Comparison of ENCODE assay signal across 1 cellular context in genomic region chr16:79073560-79073959, GRCh38.
TF ChIP-seq lines count a peak whose summit lies in the region.

No MANE protein-coding gene starts in this region.

TF ChIP-seq in GM23338, 12 proteins besides CTCF, POLR2A, EP300 and RAD21:
- no peak for TF ChIP-seq ZNF462 (CRISPR knock-in tag; IDR thresholded peaks at IDR 0.05)
- TF ChIP-seq, protein P1, sequence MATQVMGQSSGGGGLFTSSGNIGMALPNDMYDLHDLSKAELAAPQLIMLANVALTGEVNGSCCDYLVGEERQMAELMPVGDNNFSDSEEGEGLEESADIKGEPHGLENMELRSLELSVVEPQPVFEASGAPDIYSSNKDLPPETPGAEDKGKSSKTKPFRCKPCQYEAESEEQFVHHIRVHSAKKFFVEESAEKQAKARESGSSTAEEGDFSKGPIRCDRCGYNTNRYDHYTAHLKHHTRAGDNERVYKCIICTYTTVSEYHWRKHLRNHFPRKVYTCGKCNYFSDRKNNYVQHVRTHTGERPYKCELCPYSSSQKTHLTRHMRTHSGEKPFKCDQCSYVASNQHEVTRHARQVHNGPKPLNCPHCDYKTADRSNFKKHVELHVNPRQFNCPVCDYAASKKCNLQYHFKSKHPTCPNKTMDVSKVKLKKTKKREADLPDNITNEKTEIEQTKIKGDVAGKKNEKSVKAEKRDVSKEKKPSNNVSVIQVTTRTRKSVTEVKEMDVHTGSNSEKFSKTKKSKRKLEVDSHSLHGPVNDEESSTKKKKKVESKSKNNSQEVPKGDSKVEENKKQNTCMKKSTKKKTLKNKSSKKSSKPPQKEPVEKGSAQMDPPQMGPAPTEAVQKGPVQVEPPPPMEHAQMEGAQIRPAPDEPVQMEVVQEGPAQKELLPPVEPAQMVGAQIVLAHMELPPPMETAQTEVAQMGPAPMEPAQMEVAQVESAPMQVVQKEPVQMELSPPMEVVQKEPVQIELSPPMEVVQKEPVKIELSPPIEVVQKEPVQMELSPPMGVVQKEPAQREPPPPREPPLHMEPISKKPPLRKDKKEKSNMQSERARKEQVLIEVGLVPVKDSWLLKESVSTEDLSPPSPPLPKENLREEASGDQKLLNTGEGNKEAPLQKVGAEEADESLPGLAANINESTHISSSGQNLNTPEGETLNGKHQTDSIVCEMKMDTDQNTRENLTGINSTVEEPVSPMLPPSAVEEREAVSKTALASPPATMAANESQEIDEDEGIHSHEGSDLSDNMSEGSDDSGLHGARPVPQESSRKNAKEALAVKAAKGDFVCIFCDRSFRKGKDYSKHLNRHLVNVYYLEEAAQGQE (IDR thresholded peaks at IDR 0.05; ENCODE audit: unreplicated experiment) = no peak
- no peak for TF ChIP-seq EZH2 (IDR thresholded peaks at IDR 0.05; ENCODE audit: low read depth, unreplicated experiment)
- no peak for TF ChIP-seq JUNB (IDR thresholded peaks at IDR 0.05; ENCODE audit: unreplicated experiment)
- TF ChIP-seq POLR2AphosphoS5 (IDR thresholded peaks at IDR 0.05; ENCODE audit: low read depth) = no peak
- no peak for TF ChIP-seq STAT1 (IDR thresholded peaks at IDR 0.05; ENCODE audit: unreplicated experiment)
- no peak for TF ChIP-seq ZNF114 (CRISPR knock-in tag; IDR thresholded peaks at IDR 0.05)
- no peak for TF ChIP-seq ZNF331 (CRISPR knock-in tag; IDR thresholded peaks at IDR 0.05; ENCODE audit: low read depth)
- no peak for TF ChIP-seq EZH2phosphoT487 (IDR thresholded peaks at IDR 0.05; ENCODE audit: unreplicated experiment)
- no peak for TF ChIP-seq ETS1 (IDR thresholded peaks at IDR 0.05)
- TF ChIP-seq NANOG (IDR thresholded peaks at IDR 0.05; ENCODE audit: borderline replicate concordance) = no peak
- no peak for TF ChIP-seq CREB1 (CRISPR knock-in tag; IDR thresholded peaks at IDR 0.05; ENCODE audit: low read depth)
